In genomic region chr3:187778726-187779125, GRCh38 we compare ENCODE assay signal across 9 cellular contexts.
"Had no signal": no experiment of that assay in that cellular context is flagged by ENCODE, and none has a peak within 500 bp of the region (broad histone marks: within the 10 kb centered on the region; RNA-seq: fewer than 3 reads in every experiment).

No MANE protein-coding gene starts in this region.

- H3K27ac Mint-ChIP-seq: neural progenitor cell had no signal

- H3K36me3 Mint-ChIP-seq: neural progenitor cell had no signal

- H3K4me3 Mint-ChIP-seq: neural progenitor cell had no signal

- DNase-seq: activated effector memory CD4-positive, alpha-beta T cell treated with Interleukin-2 at 50 U/mL for 16 hours; activated T-cell treated with anti-CD3 and anti-CD28 coated beads for 4 hours; hippocampal formation; kidney glomerular epithelial cell; retina; SHP77; stimulated activated CD4-positive, alpha-beta T cell treated with anti-CD3 and anti-CD28 coated beads, Interleukin-4, amount 100 ng/mL, for 24 hours; thyroid gland had no signal

- H3K9me3 Mint-ChIP-seq: neural progenitor cell had no signal
